1 cellular context compared by ENCODE assay signal in the genomic region with DNA sequence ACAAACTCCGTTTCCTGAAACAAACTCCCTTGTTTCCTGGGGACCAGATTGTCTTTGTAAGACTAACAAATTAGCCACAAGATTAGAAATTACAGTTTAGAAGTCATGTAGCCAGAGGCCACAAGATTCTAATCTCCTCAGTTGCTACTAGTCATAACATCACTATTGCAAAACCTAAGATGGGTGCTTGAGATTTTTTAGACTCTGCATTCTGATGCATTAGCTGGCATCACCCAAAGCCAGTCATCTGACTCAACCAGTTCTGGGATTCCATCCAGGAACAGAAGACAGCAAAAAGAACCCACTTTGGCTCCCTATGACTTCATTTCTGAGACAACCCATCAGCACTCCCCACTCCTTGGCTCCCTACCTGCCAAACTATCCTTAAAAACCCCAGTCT.
TF ChIP-seq lines count a peak whose summit lies in the region.

No MANE protein-coding gene starts in this region.

TF ChIP-seq in SK-N-SH, 30 proteins besides CTCF, POLR2A, EP300 and RAD21 (continued from another document):
- TF ChIP-seq MAX (IDR thresholded peaks at IDR 0.05; ENCODE audit: low read depth) (no peak), FOXM1 (IDR thresholded peaks at IDR 0.05; ENCODE audit: low read depth) (no peak), ELF1 (IDR thresholded peaks at IDR 0.05) (no peak), MEF2A (IDR thresholded peaks at IDR 0.05; ENCODE audit: borderline replicate concordance, low read depth) (no peak)
